In genomic region chr3:147812186-147812911, GRCh38 we compare ENCODE assay signal across 20 cellular contexts.
A peak's percentile ranks its signal among the peaks of the same experiment; 100 is the strongest.
DNase-seq lines count a peak whose midpoint lies in the region; ATAC-seq, FAIRE-seq and TF ChIP-seq lines count a peak whose summit lies in the region.
"Had no signal": no experiment of that assay in that cellular context is flagged by ENCODE, and none has a peak within 500 bp of the region (broad histone marks: within the 10 kb centered on the region; RNA-seq: fewer than 3 reads in every experiment).

No MANE protein-coding gene starts in this region.

- H3K9me3 ChIP-seq in OCI-LY1 (ENCODE audit: low read length): no peaks in the 10 kb centered on the region
- no peaks in the 10 kb centered on the region for H3K9me3 ChIP-seq in endothelial cell of umbilical vein (replicated peaks; ENCODE audit: control insufficient read depth, insufficient read depth, low read length)
- no peaks in the 10 kb centered on the region for H3K9me3 ChIP-seq in sigmoid colon

- CTCF ChIA-PET in endothelial cell of umbilical vein (lab: Charles Lee): interaction anchor here (0.7 to 1.7 kb wide), 13 partner anchors 9 to 692 kb away, joined by 3 to 10 read pairs (median 3); no protein-coding TSS in a partner anchor

- H3K27ac ChIP-seq in OCI-LY1 (ENCODE audit: low read depth, low read length, poor library complexity, severe bottlenecking) (no peak overlapping the region), endothelial cell of umbilical vein (ENCODE audit: insufficient read depth, low read depth, low read length) (peak overlapping the region; percentile 95), sigmoid colon (no peak overlapping the region)
- H3K27ac ChIP-seq: C4-2B had no signal

- no peak overlapping the region for H3K27ac Mint-ChIP-seq in natural killer cell treated with Interleukin-12 subunit alpha and Interleukin-12 subunit beta and Interleukin-15 and Interleukin-18, amount 100 ng/mL, for 72 hours
- H3K27ac Mint-ChIP-seq: CD4-positive, alpha-beta T cell; IgD-negative memory B cell had no signal

- H3K9me1 ChIP-seq in endothelial cell of umbilical vein (replicated peaks; ENCODE audit: control insufficient read depth, extremely low read depth, insufficient read depth, low read length): no peaks in the 10 kb centered on the region

- TF ChIP-seq EP300 in sigmoid colon (IDR thresholded peaks at IDR 0.05): no peak

- H3K27me3 ChIP-seq in OCI-LY1 (ENCODE audit: insufficient read depth, low read length): no peaks in the 10 kb centered on the region
- no peaks in the 10 kb centered on the region for H3K27me3 ChIP-seq in endothelial cell of umbilical vein (ENCODE audit: control insufficient read depth in 2 of 2, insufficient read depth in 2 of 2, low read length in 2 of 2)
- H3K27me3 ChIP-seq in sigmoid colon: no peaks in the 10 kb centered on the region

- no peak overlapping the region for H3K4me3 Mint-ChIP-seq in natural killer cell treated with Interleukin-12 subunit alpha and Interleukin-12 subunit beta and Interleukin-15 and Interleukin-18, amount 100 ng/mL, for 72 hours
- H3K4me3 Mint-ChIP-seq: CD4-positive, alpha-beta T cell; H9; IgD-negative memory B cell had no signal

- WGBS in sigmoid colon, 2 donors: 82 to 85% methylated on average over 4 of the region's 4 CpGs

- dilution Hi-C loops in endothelial cell of umbilical vein (cut with MboI; ENCODE audit: extremely low pct_ligation_motif_present, low sequenced_read_pairs): no loop called here

- TSS peak; percentile 97 for BruUV-seq in endothelial cell of umbilical vein (replicated peaks; lab: Mats Ljungman, UMichigan)

- 0 out of 2 replicates have a peak overlapping the region, but pooled peaks have one; percentile 43 for H2AFZ ChIP-seq in OCI-LY1 (ENCODE audit: low read length)
- peak overlapping the region; percentile 35 for H2AFZ ChIP-seq in endothelial cell of umbilical vein (ENCODE audit: low read depth, low read length)

- no peak overlapping the region for H3K4me2 ChIP-seq in OCI-LY1 (ENCODE audit: low read length)
- peak overlapping the region; percentile 67 for H3K4me2 ChIP-seq in endothelial cell of umbilical vein (ENCODE audit: insufficient read depth, low read length)

- no peaks in the 10 kb centered on the region for H3K9me2 ChIP-seq in OCI-LY1 (ENCODE audit: low read depth, low read length)

- H3K4me1 Mint-ChIP-seq in natural killer cell treated with Interleukin-12 subunit alpha and Interleukin-12 subunit beta and Interleukin-15 and Interleukin-18, amount 100 ng/mL, for 72 hours (ENCODE audit: low read depth in 2 of 2): no peaks in the 10 kb centered on the region
- H3K4me1 Mint-ChIP-seq: IgD-negative memory B cell had no signal

- FAIRE-seq in endothelial cell of umbilical vein (lab: Jason Lieb, UNC): peak; percentile 70
- FAIRE-seq: H1, HepG2 had no signal

- no peaks in the 10 kb centered on the region for H3K27me3 Mint-ChIP-seq in natural killer cell treated with Interleukin-12 subunit alpha and Interleukin-12 subunit beta and Interleukin-15 and Interleukin-18, amount 100 ng/mL, for 72 hours
- H3K27me3 Mint-ChIP-seq: CD4-positive, alpha-beta T cell; IgD-negative memory B cell had no signal

- DNase-seq in HCEC 1CT (peak; percentile 13), endothelial cell of umbilical vein (ENCODE audit: low read depth, low spot score) (peak; percentile 88), pulmonary artery endothelial cell (ENCODE audit: low read depth, low spot score) (peak; percentile 52), sigmoid colon (no peak), SW 1271 (lab: John Stamatoyannopoulos, UW) (no peak)
- no peak for DNase-seq in natural killer cell treated with Interleukin-12 subunit alpha and Interleukin-12 subunit beta and Interleukin-15 and Interleukin-18, amount 100 ng/mL, for 72 hours (ENCODE audit: low spot score)
- DNase-seq: ACHN; AML-193; CD4-positive, alpha-beta T cell; DMS153; DMS79; GF-D8; H9; KBM-7 had no signal

- no peaks in the 10 kb centered on the region for H3K36me3 Mint-ChIP-seq in natural killer cell treated with Interleukin-12 subunit alpha and Interleukin-12 subunit beta and Interleukin-15 and Interleukin-18, amount 100 ng/mL, for 72 hours
- H3K36me3 Mint-ChIP-seq: IgD-negative memory B cell had no signal

- POLR2A ChIA-PET in endothelial cell of umbilical vein (lab: Charles Lee): no interaction called here

- intact Hi-C loops in endothelial cell of umbilical vein (cut with micrococcal nuclease): loop anchor here (1.0 to 10.0 kb wide), 7 partner anchors 18 to 475 kb away; no protein-coding TSS in a partner anchor
- intact Hi-C loops in sigmoid colon (cut with DNase I): no loop called here

- H3K4me3 ChIP-seq in OCI-LY1 (ENCODE audit: low read depth, low read length, poor library complexity, severe bottlenecking) (no peak overlapping the region), endothelial cell of umbilical vein (replicated peaks in 1 of 3; ENCODE audit: insufficient read depth in 1 of 3, low read depth in 1 of 3, low read length in 3 of 3) (no peak overlapping the region), sigmoid colon (no peak overlapping the region)

- no peaks in the 10 kb centered on the region for H4K20me1 ChIP-seq in OCI-LY1 (ENCODE audit: insufficient read depth, low read length)
- H4K20me1 ChIP-seq in endothelial cell of umbilical vein (replicated peaks; ENCODE audit: control insufficient read depth, extremely low read depth, insufficient read depth, low read length): no peaks in the 10 kb centered on the region

- no peaks in the 10 kb centered on the region for H3K36me3 ChIP-seq in OCI-LY1 (ENCODE audit: insufficient read depth, low read length)
- no peaks in the 10 kb centered on the region for H3K36me3 ChIP-seq in endothelial cell of umbilical vein (ENCODE audit: control insufficient read depth in 2 of 2, extremely low read depth in 1 of 2, insufficient read depth in 2 of 2, low read length in 2 of 2)
- H3K36me3 ChIP-seq in sigmoid colon: no peaks in the 10 kb centered on the region

- ATAC-seq in HG02678 (IDR thresholded peaks at IDR 0.05; ENCODE audit: unreplicated experiment): no peak
- no peak for ATAC-seq in natural killer cell treated with Interleukin-12 subunit alpha and Interleukin-12 subunit beta and Interleukin-15 and Interleukin-18, amount 100 ng/mL, for 72 hours
- ATAC-seq: HepG2 had no signal

- peaks cover 13% of the 10 kb centered on the region for H3K9me3 Mint-ChIP-seq in natural killer cell treated with Interleukin-12 subunit alpha and Interleukin-12 subunit beta and Interleukin-15 and Interleukin-18, amount 100 ng/mL, for 72 hours
- H3K9me3 Mint-ChIP-seq: H9 had no signal

- TF ChIP-seq CTCF in OCI-LY1 (IDR thresholded peaks at IDR 0.05; ENCODE audit: low read length) (no peak), endothelial cell of umbilical vein (IDR thresholded peaks at IDR 0.05; ENCODE audit: extremely low read depth in 1 of 2, insufficient read depth in 1 of 2, low read depth in 1 of 2, low read length in 2 of 2) (no peak), sigmoid colon (IDR thresholded peaks at IDR 0.05) (no peak)

- H3K4me1 ChIP-seq in OCI-LY1 (ENCODE audit: insufficient read depth, low read length, severe bottlenecking) (no peaks in the 10 kb centered on the region), endothelial cell of umbilical vein (ENCODE audit: control insufficient read depth, extremely low read depth, insufficient read depth, low read length) (peaks cover 30% of the 10 kb centered on the region), sigmoid colon (peaks cover 0 to 5% (median 0%) of the 10 kb centered on the region in 4 donors)

- H3F3A ChIP-seq in OCI-LY1 (ENCODE audit: insufficient read depth, low read length): no peaks in the 10 kb centered on the region

- H3K9ac ChIP-seq in OCI-LY1 (ENCODE audit: low read length): no peak overlapping the region
- H3K9ac ChIP-seq in endothelial cell of umbilical vein (replicated peaks; ENCODE audit: extremely low read depth, insufficient read depth, low read length): peak overlapping the region; percentile 61

- H3K79me2 ChIP-seq in OCI-LY1 (ENCODE audit: insufficient read depth, low read length) (no peaks in the 10 kb centered on the region), endothelial cell of umbilical vein (ENCODE audit: control insufficient read depth, insufficient read depth, low read length) (no peaks in the 10 kb centered on the region)

- TF ChIP-seq POLR2A in endothelial cell of umbilical vein (IDR thresholded peaks at IDR 0.05; ENCODE audit: low read depth, low read length) (peak; percentile 25), sigmoid colon (IDR thresholded peaks at IDR 0.05) (no peak)

TF ChIP-seq in endothelial cell of umbilical vein, 7 proteins besides CTCF, POLR2A, EP300 and RAD21:
- peak; percentile 94 for TF ChIP-seq FOS (IDR thresholded peaks at IDR 0.05; ENCODE audit: borderline replicate concordance, insufficient read depth, low read length)
- TF ChIP-seq EZH2 (IDR thresholded peaks at IDR 0.05; ENCODE audit: borderline replicate concordance, low read depth, low read length, severe bottlenecking): no peak
- TF ChIP-seq JUN (IDR thresholded peaks at IDR 0.05; ENCODE audit: borderline replicate concordance, insufficient read depth, insufficient read length, low read depth): peak; percentile 90
- peak; percentile 74 for TF ChIP-seq POLR2AphosphoS5 (IDR thresholded peaks at IDR 0.05; ENCODE audit: insufficient read depth, low read depth, low read length)

Comparison
In these comparisons a context has a peak if more than half of its experiments do, and no peak if none do; other contexts are left out.
1. DNase-seq: peak in HCEC 1CT (single experiment), endothelial cell of umbilical vein (single experiment) and pulmonary artery endothelial cell (single experiment); none in sigmoid colon (single experiment), natural killer cell treated with Interleukin-12 subunit alpha and Interleukin-12 subunit beta and Interleukin-15 and Interleukin-18, amount 100 ng/mL, for 72 hours (single experiment) and SW 1271 (0 of 2).